In genomic region chr10:72561745-72562166, GRCh38 we compare ENCODE assay signal across 22 cellular contexts.
A peak's percentile ranks its signal among the peaks of the same experiment; 100 is the strongest.
DNase-seq lines count a peak whose midpoint lies in the region; ATAC-seq and TF ChIP-seq lines count a peak whose summit lies in the region.
"Had no signal": no experiment of that assay in that cellular context is flagged by ENCODE, and none has a peak within 500 bp of the region (broad histone marks: within the 10 kb centered on the region; RNA-seq: fewer than 3 reads in every experiment).

No MANE protein-coding gene starts in this region.

- BruUV-seq in mammary epithelial cell (replicated peaks; lab: Mats Ljungman, UMichigan) = no TSS peak

- no peak overlapping the region for H3K4me2 ChIP-seq in mammary epithelial cell (ENCODE audit: insufficient read depth, low read depth, low read length)
- H3K4me2 ChIP-seq: KMS-11 had no signal

- H3K9me3 ChIP-seq in mammary epithelial cell (replicated peaks; ENCODE audit: insufficient read depth, low read length) = no peaks in the 10 kb centered on the region
- H3K9me3 ChIP-seq: left ventricle myocardium inferior, sigmoid colon, testis had no signal

- in situ Hi-C loops in mammary epithelial cell (cut with MboI; ENCODE audit: low sequenced_read_pairs in 2 of 2) = no loop called here

- CTCF ChIA-PET in mammary epithelial cell (lab: Charles Lee; ENCODE audit: low non-redundant PET) = no interaction called here

- H2AFZ ChIP-seq in mammary epithelial cell (ENCODE audit: low read depth, low read length) = no peak overlapping the region

- no peaks in the 10 kb centered on the region for H3K36me3 ChIP-seq in GM06990 (ENCODE audit: control insufficient read depth, insufficient read depth, low read length)
- H3K36me3 ChIP-seq in mammary epithelial cell (ENCODE audit: insufficient read depth, low read length) = peaks cover 3% of the 10 kb centered on the region

- H3K9ac ChIP-seq in mammary epithelial cell (ENCODE audit: insufficient read depth, low read length) = no peak overlapping the region
- H3K9ac ChIP-seq: KMS-11 had no signal

- H4K20me1 ChIP-seq in mammary epithelial cell (ENCODE audit: insufficient read depth, low read length) = no peaks in the 10 kb centered on the region

- ATAC-seq in GM18511 (IDR thresholded peaks at IDR 0.05; ENCODE audit: unreplicated experiment) = peak; percentile 61
- peak; percentile 54 for ATAC-seq in GM21825 (IDR thresholded peaks at IDR 0.05; ENCODE audit: unreplicated experiment)

- H3K4me1 ChIP-seq in mammary epithelial cell (ENCODE audit: insufficient read depth, low read length) = no peaks in the 10 kb centered on the region
- H3K4me1 ChIP-seq: left ventricle myocardium inferior, sigmoid colon, testis had no signal

- H3K27ac ChIP-seq in mammary epithelial cell (ENCODE audit: insufficient read depth, low read depth, low read length) = no peak overlapping the region
- H3K27ac ChIP-seq: coronary artery, epithelial cell of prostate, KMS-11, left ventricle myocardium inferior, sigmoid colon, testis had no signal

- no peaks in the 10 kb centered on the region for H3K27me3 ChIP-seq in GM06990 (replicated peaks; ENCODE audit: control insufficient read depth, insufficient read depth, low read length)
- H3K27me3 ChIP-seq in mammary epithelial cell (ENCODE audit: insufficient read depth, low read length) = no peaks in the 10 kb centered on the region
- H3K27me3 ChIP-seq: sigmoid colon, testis had no signal

- no peak overlapping the region for H3K4me3 ChIP-seq in GM06990 (replicated peaks; ENCODE audit: low read depth, low read length)
- H3K4me3 ChIP-seq in mammary epithelial cell (replicated peaks in 1 of 3; ENCODE audit: insufficient read depth in 1 of 3, low read depth in 2 of 3, low read length in 3 of 3) = no peak overlapping the region
- H3K4me3 ChIP-seq: coronary artery, left ventricle myocardium inferior, sigmoid colon, testis had no signal

- intact Hi-C loops in mammary epithelial cell (cut with micrococcal nuclease) = no loop called here

- dilution Hi-C loops in mammary epithelial cell (cut with HindIII; ENCODE audit: low sequenced_read_pairs) = no loop called here

- TF ChIP-seq CTCF in GM06990 (IDR thresholded peaks at IDR 0.05; ENCODE audit: insufficient read depth, low read length, poor library complexity, severe bottlenecking) (no peak), mammary epithelial cell (conservative IDR thresholded peaks at IDR 0.05 in 1 of 2, IDR thresholded peaks at IDR 0.05 in 1 of 2; ENCODE audit: extremely low read depth in 1 of 2, insufficient read depth in 1 of 2, low read depth in 1 of 2, low read length in 2 of 2) (no peak)

- H3K79me2 ChIP-seq in mammary epithelial cell (ENCODE audit: insufficient read depth, low read length) = no peaks in the 10 kb centered on the region

- peak; percentile 63 for DNase-seq in GM06990 (ENCODE audit: extremely low read depth, insufficient read length)
- DNase-seq in NOMO-1 treated with dmso at 0.1 percent for 144 hours (lab: John Stamatoyannopoulos, UW; ENCODE audit: unreplicated experiment) = peak; percentile 30
- DNase-seq in kidney tubule cell (ENCODE audit: low spot score) = no peak
- DNase-seq in SHP77 treated with DMSO at 0.1 percent for 48 hours (lab: John Stamatoyannopoulos, UW) = no peak
- DNase-seq in mammary epithelial cell = no peak
- no peak for DNase-seq in HUDEP-2 (lab: John Stamatoyannopoulos, UW; ENCODE audit: unreplicated experiment in 76 of 76)
- DNase-seq: activated CD4-positive, alpha-beta T cell treated with anti-CD3 and anti-CD28 coated beads for 48 hours; activated naive CD4-positive, alpha-beta T cell treated with anti-CD3 and anti-CD28 coated beads, Interleukin-2, amount 10 ng/mL, durations not matched to agents 7 days and 5 days; activated T-cell treated with anti-CD3 and anti-CD28 coated beads for 4 hours; EL; left ventricle myocardium inferior; NCI-H1417 treated with DMSO at 0.1 percent for 48 hours; NCI-H345; SHP77; sigmoid colon; stimulated activated CD4-positive, alpha-beta T cell treated with anti-CD3 and anti-CD28 coated beads, Interleukin-2, amount 100 ng/mL, for 24 hours; testis had no signal

- WGBS in mammary epithelial cell (ENCODE audit: low coverage, missing lambda C conversion rate) = 100% methylated on average over 3 of the region's 3 CpGs

Comparison
In these comparisons a context has a peak if more than half of its experiments do, and no peak if none do; other contexts are left out.
1. DNase-seq: peak in GM06990 (single experiment) and NOMO-1 treated with dmso at 0.1 percent for 144 hours (single experiment); none in kidney tubule cell (single experiment), SHP77 treated with DMSO at 0.1 percent for 48 hours (single experiment), mammary epithelial cell (single experiment) and HUDEP-2 (0 of 76).